ENCODE assay signal across 8 cellular contexts in the genomic region with DNA sequence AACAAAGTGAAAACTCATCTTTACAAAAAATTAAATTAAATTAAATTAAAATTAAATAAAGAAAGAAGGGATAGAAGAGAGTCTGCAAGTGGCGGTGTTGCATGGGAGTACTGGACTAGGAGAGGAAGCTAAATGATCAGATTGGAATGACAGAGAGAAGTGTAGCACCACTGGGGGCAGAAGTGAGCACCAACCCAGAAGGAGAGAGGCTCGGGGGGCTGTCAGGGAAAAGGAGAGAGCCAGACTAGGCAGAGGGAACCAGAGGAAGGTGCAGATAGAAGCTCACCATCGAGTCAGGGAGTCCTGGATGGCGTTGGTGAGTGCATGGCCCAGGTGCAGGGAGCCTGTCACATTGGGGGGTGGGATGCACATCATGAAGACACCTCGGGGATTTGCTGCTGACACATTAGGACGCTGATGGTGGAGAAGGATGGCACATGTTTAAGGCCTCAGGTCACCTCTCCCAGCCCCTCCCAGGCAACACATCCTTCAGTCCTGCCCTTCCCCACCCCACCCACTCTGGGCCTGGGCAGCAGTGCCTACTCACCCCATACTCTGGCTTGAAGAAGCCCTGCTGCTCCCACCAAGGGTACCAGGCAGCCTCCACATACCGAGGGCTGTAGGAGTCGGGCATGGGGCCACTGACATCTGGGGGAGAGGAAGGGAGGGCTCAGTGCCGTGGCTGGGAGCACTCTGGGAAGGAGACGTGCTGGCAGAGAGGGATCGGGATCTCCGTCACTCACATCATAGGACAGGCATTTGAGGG. TPM values are rescaled to one million over a fixed set of nuclear protein-coding genes. Genes with fewer than 3 reads are reported as not detected.
DNase-seq lines count a peak whose midpoint lies in the region; ATAC-seq and TF ChIP-seq lines count a peak whose summit lies in the region.

No MANE protein-coding gene starts in this region.

- CTCF ChIA-PET in SK-N-SH (lab: Yijun Ruan, JAX) = interaction anchor here (0.5 to 3.8 kb wide), 39 partner anchors 9 to 149 kb away, joined by 3 to 62 read pairs (median 4); a partner anchor contains a TSS

- no peak overlapping the region for H3K18ac ChIP-seq in neuronal stem cell (ENCODE audit: low read length)

- intact Hi-C loops in posterior vena cava (cut with DNase I) = loop anchor here (10.0 kb wide), 2 partner anchors 57 to 67 kb away; a partner anchor contains a TSS

- peak; percentile 61 for DNase-seq in activated CD4-positive, alpha-beta T cell treated with anti-CD3 and anti-CD28 coated beads for 48 hours
- no peak for DNase-seq in activated CD4-positive, alpha-beta T cell treated with anti-CD3 and anti-CD28 coated beads, Interleukin-2, amount 50 U/mL, for 4 hours
- DNase-seq in SK-N-SH (peak; percentile 86), endodermal cell (peak; percentile 91), neuronal stem cell (ENCODE audit: low spot score) (peak; percentile 55), posterior vena cava (ENCODE audit: low spot score) (no peak)

- peak overlapping the region; percentile 68 for H3K27ac Mint-ChIP-seq in endodermal cell

- no peaks in the 10 kb centered on the region for H4K20me1 ChIP-seq in SK-N-SH (ENCODE audit: insufficient read depth)

- TF ChIP-seq EP300 in Ishikawa (IDR thresholded peaks at IDR 0.05; ENCODE audit: borderline replicate concordance) (no peak), SK-N-SH (IDR thresholded peaks at IDR 0.05; ENCODE audit: borderline replicate concordance in 1 of 2, low read depth in 1 of 2, low read length in 1 of 2) (no peak)

- H3K27me3 ChIP-seq in SK-N-SH (ENCODE audit: insufficient read depth) (no peaks in the 10 kb centered on the region), endodermal cell (ENCODE audit: control insufficient read depth, insufficient read depth, low read length, poor library complexity, severe bottlenecking) (no peaks in the 10 kb centered on the region), neuronal stem cell (ENCODE audit: control insufficient read depth in 3 of 3, insufficient read depth in 3 of 3, low read depth in 1 of 3, low read length in 3 of 3) (no peaks in the 10 kb centered on the region)

- POLR2A ChIA-PET in SK-N-SH (lab: Yijun Ruan, JAX) = interaction anchor here (0.6 to 1.2 kb wide), 5 partner anchors 8 to 62 kb away, joined by 3 to 4 read pairs (median 3); a partner anchor contains a TSS

- no peaks in the 10 kb centered on the region for H3K27me3 Mint-ChIP-seq in endodermal cell (ENCODE audit: insufficient read depth)

- peaks cover 11% of the 10 kb centered on the region for H3K4me1 Mint-ChIP-seq in endodermal cell

- H2AFZ ChIP-seq in SK-N-SH (ENCODE audit: low read depth) (no peak overlapping the region), neuronal stem cell (ENCODE audit: low read length) (no peak overlapping the region)

- H2AK5ac ChIP-seq in neuronal stem cell (ENCODE audit: low read depth, low read length) = peak overlapping the region; percentile 11

- H3F3A ChIP-seq in SK-N-SH (replicated peaks; ENCODE audit: insufficient read depth) = peaks cover 13% of the 10 kb centered on the region

- H3K23ac ChIP-seq in neuronal stem cell (ENCODE audit: low read depth, low read length, poor library complexity) = no peak overlapping the region

- H3K4me1 ChIP-seq in SK-N-SH (ENCODE audit: control insufficient read depth in 1 of 2, insufficient read depth in 2 of 2, low read depth in 1 of 2, low read length in 1 of 2) (peaks cover 3 to 12% of the 10 kb centered on the region in 2 experiments; a peak in 3 of 4 replicates), endodermal cell (ENCODE audit: control insufficient read depth, insufficient read depth, low read length) (no peaks in the 10 kb centered on the region), neuronal stem cell (ENCODE audit: control insufficient read depth in 2 of 2, insufficient read depth in 1 of 2, low read depth in 1 of 2, low read length in 2 of 2) (peaks cover 2 to 5% of the 10 kb centered on the region in 2 donors)

- H3K4me2 ChIP-seq in SK-N-SH (no peak overlapping the region), neuronal stem cell (ENCODE audit: insufficient read depth, low read length, poor library complexity, severe bottlenecking) (no peak overlapping the region)

- H3K79me1 ChIP-seq in neuronal stem cell (ENCODE audit: low read depth, low read length) = no peaks in the 10 kb centered on the region

- H3K27ac ChIP-seq in SK-N-SH (ENCODE audit: low read depth in 2 of 2, low read length in 1 of 2) = no peak overlapping the region
- no peak overlapping the region for H3K27ac ChIP-seq in endodermal cell (ENCODE audit: low read depth, low read length)
- H3K27ac ChIP-seq in neuronal stem cell (replicated peaks; ENCODE audit: low read length) = no peak overlapping the region

- 65% methylated on average over 10 of the region's 12 CpGs for WGBS in SK-N-SH (ENCODE audit: low lambda C conversion rate)
- 77 to 88% methylated on average over 5 to 12 of the region's 12 CpGs for WGBS in endodermal cell (ENCODE audit: insufficient coverage in 1 of 2, insufficient read length in 1 of 2), 2 experiments
- WGBS in neuronal stem cell (ENCODE audit: extremely low coverage in 2 of 2, insufficient read length in 2 of 2, insufficient replicate concordance in 1 of 2), 2 donors = 100% methylated on average over 1 of the region's 12 CpGs; no CpG with 5 or more reads in 1 of the 2 donors

- H3K9ac ChIP-seq in SK-N-SH = no peak overlapping the region
- no peak overlapping the region for H3K9ac ChIP-seq in endodermal cell (ENCODE audit: extremely low read depth, low read length, poor library complexity, severe bottlenecking)
- no peak overlapping the region for H3K9ac ChIP-seq in neuronal stem cell (ENCODE audit: low read depth, low read length, poor library complexity)

- no peak overlapping the region for H3K14ac ChIP-seq in neuronal stem cell (ENCODE audit: low read length)

- no peaks in the 10 kb centered on the region for H3K9me2 ChIP-seq in SK-N-SH

- ATAC-seq in GM19324 (IDR thresholded peaks at IDR 0.05; ENCODE audit: low FRiP score, unreplicated experiment) = no peak

- peak; percentile 33; the same call in 1 of the 2 replicates for TF ChIP-seq RAD21 in Ishikawa (IDR thresholded peaks at IDR 0.05; ENCODE audit: low read depth)
- TF ChIP-seq RAD21 in SK-N-SH (IDR thresholded peaks at IDR 0.05; ENCODE audit: low read length) = peak; percentile 52

- no peak overlapping the region for H2BK15ac ChIP-seq in neuronal stem cell (ENCODE audit: low read length)

- no peak overlapping the region for H4K91ac ChIP-seq in neuronal stem cell (ENCODE audit: low read depth, low read length, poor library complexity)

- no peak overlapping the region for H4K8ac ChIP-seq in neuronal stem cell (ENCODE audit: low read depth, low read length)

- H2BK12ac ChIP-seq in neuronal stem cell (ENCODE audit: low read length) = no peak overlapping the region

- peaks cover 23% of the 10 kb centered on the region for H3K36me3 Mint-ChIP-seq in endodermal cell (ENCODE audit: low read depth)

- no peak overlapping the region for H2BK120ac ChIP-seq in neuronal stem cell (ENCODE audit: low read depth, low read length)

- no peak overlapping the region for H3K4ac ChIP-seq in neuronal stem cell (ENCODE audit: low read length)

- H3K36me3 ChIP-seq in SK-N-SH (replicated peaks in 1 of 2; ENCODE audit: control insufficient read depth in 1 of 2, insufficient read depth in 2 of 2, low read length in 1 of 2) (peaks cover 21 to 25% of the 10 kb centered on the region in 2 experiments), endodermal cell (ENCODE audit: control insufficient read depth, insufficient read depth, low read length) (peaks cover 44% of the 10 kb centered on the region), neuronal stem cell (replicated peaks in 1 of 2; ENCODE audit: control insufficient read depth in 2 of 2, insufficient read depth in 2 of 2, low read length in 2 of 2) (peaks cover 15 to 59% of the 10 kb centered on the region in 2 donors)

- TF ChIP-seq CTCF in SK-N-SH (IDR thresholded peaks at IDR 0.05) (peak; percentile 68), endodermal cell (conservative IDR thresholded peaks at IDR 0.05) (peak; percentile 81)

- H3K4me3 ChIP-seq in SK-N-SH (ENCODE audit: low read depth in 2 of 2, low read length in 1 of 2) = no peak overlapping the region
- no peak overlapping the region for H3K4me3 ChIP-seq in endodermal cell (ENCODE audit: low read length)
- H3K4me3 ChIP-seq in neuronal stem cell (ENCODE audit: low read length in 2 of 2) = peak overlapping the region in 1 of 2 donors; percentile 5

- H3K9me3 ChIP-seq in SK-N-SH = no peaks in the 10 kb centered on the region
- H3K9me3 ChIP-seq in endodermal cell (ENCODE audit: control insufficient read depth, low read length) = no peaks in the 10 kb centered on the region
- no peaks in the 10 kb centered on the region for H3K9me3 ChIP-seq in neuronal stem cell (replicated peaks in 1 of 2; ENCODE audit: control insufficient read depth in 2 of 2, insufficient read depth in 1 of 2, low read depth in 1 of 2, low read length in 2 of 2)

- no peak overlapping the region for H3K4me3 Mint-ChIP-seq in endodermal cell

- peaks cover 42% of the 10 kb centered on the region for H3K79me2 ChIP-seq in SK-N-SH (ENCODE audit: insufficient read depth)

- no peak overlapping the region for H2BK5ac ChIP-seq in neuronal stem cell (ENCODE audit: low read length)

- H3K9me3 Mint-ChIP-seq in endodermal cell = no peaks in the 10 kb centered on the region

RNA-seq across cellular contexts. Expression of a gene that starts 4.0 kb away (rescaled TPM):
- polyA plus RNA-seq in SK-N-SH (2012; rRNA removed) = 22.2 and 35.1 TPM in 2 replicates
- 13.7 and 19.2 TPM in 2 replicates for polyA plus RNA-seq in SK-N-SH (2012; cell fraction: cytosol; rRNA removed)
- polyA plus RNA-seq in SK-N-SH (2012; cell fraction: nucleus; rRNA removed) = 98.2 and 118 TPM in 2 replicates
- total RNA-seq in endodermal cell = 10 to 100 TPM; 81.4 to 83.1 TPM
- polyA plus RNA-seq in endodermal cell (2013, experiment 1 of 2) = 76.2 TPM
- 67.5 TPM for polyA plus RNA-seq in endodermal cell (2013, experiment 2 of 2)
- polyA plus RNA-seq in neuronal stem cell (2013, experiment 1 of 2) = 31.2 TPM
- 31.5 TPM for polyA plus RNA-seq in neuronal stem cell (2013, experiment 2 of 2)
- 10 to 100 TPM; 49.0 to 60.8 TPM for total RNA-seq in posterior vena cava

RNA-seq across cellular contexts. Expression of a gene that starts 14.4 kb away (rescaled TPM):
- 0.45 and 0.56 TPM in 2 replicates for polyA plus RNA-seq in SK-N-SH (2012; rRNA removed)
- 0.33 and 0.71 TPM in 2 replicates for polyA plus RNA-seq in SK-N-SH (2012; cell fraction: cytosol; rRNA removed)
- 3.3 and 3.5 TPM in 2 replicates for polyA plus RNA-seq in SK-N-SH (2012; cell fraction: nucleus; rRNA removed)
- under 1 TPM; 0.64 to 0.95 TPM for total RNA-seq in endodermal cell
- 1.2 TPM for polyA plus RNA-seq in endodermal cell (2013, experiment 1 of 2)
- 0.70 TPM for polyA plus RNA-seq in endodermal cell (2013, experiment 2 of 2)
- polyA plus RNA-seq in neuronal stem cell (2013, experiment 1 of 2) = 0.67 TPM
- polyA plus RNA-seq in neuronal stem cell (2013, experiment 2 of 2) = 0.87 TPM
- under 1 TPM; 0.37 to 0.48 TPM for total RNA-seq in posterior vena cava

RNA-seq across cellular contexts. Expression of a gene that starts 15.3 kb away (rescaled TPM):
- 47.8 and 79.1 TPM in 2 replicates for polyA plus RNA-seq in SK-N-SH (2012; rRNA removed)
- 55.5 and 67.6 TPM in 2 replicates for polyA plus RNA-seq in SK-N-SH (2012; cell fraction: cytosol; rRNA removed)
- polyA plus RNA-seq in SK-N-SH (2012; cell fraction: nucleus; rRNA removed) = 18.5 and 22.9 TPM in 2 replicates
- total RNA-seq in endodermal cell (100 to 1,000 TPM; 106 to 119 TPM), posterior vena cava (10 to 100 TPM; 38.7 to 39.7 TPM)
- polyA plus RNA-seq in endodermal cell (2013, experiment 1 of 2) = 131 TPM
- 120 TPM for polyA plus RNA-seq in endodermal cell (2013, experiment 2 of 2)
- 235 TPM for polyA plus RNA-seq in neuronal stem cell (2013, experiment 1 of 2)
- 233 TPM for polyA plus RNA-seq in neuronal stem cell (2013, experiment 2 of 2)

RNA-seq across cellular contexts. Expression of a gene that starts 23.6 kb away (rescaled TPM):
- polyA plus RNA-seq in SK-N-SH (2012; rRNA removed) = 0.69 and 0.83 TPM in 2 replicates
- polyA plus RNA-seq in SK-N-SH (2012; cell fraction: cytosol; rRNA removed) = 0.79 and 0.85 TPM in 2 replicates
- 0.39 and 0.54 TPM in 2 replicates for polyA plus RNA-seq in SK-N-SH (2012; cell fraction: nucleus; rRNA removed)
- total RNA-seq in endodermal cell (1 to 10 TPM; 1.2 to 1.5 TPM), posterior vena cava (1 to 10 TPM; 1.4 to 1.7 TPM)
- 1.1 TPM for polyA plus RNA-seq in endodermal cell (2013, experiment 1 of 2)
- polyA plus RNA-seq in endodermal cell (2013, experiment 2 of 2) = 1.4 TPM
- 1.2 TPM for polyA plus RNA-seq in neuronal stem cell (2013, experiment 1 of 2)
- polyA plus RNA-seq in neuronal stem cell (2013, experiment 2 of 2) = 1.1 TPM

RNA-seq across cellular contexts. Expression of a gene that starts 23.8 kb away (rescaled TPM):
- polyA plus RNA-seq in SK-N-SH (2012; rRNA removed) = 71.1 and 119 TPM in 2 replicates
- 53.6 and 67.5 TPM in 2 replicates for polyA plus RNA-seq in SK-N-SH (2012; cell fraction: cytosol; rRNA removed)
- polyA plus RNA-seq in SK-N-SH (2012; cell fraction: nucleus; rRNA removed) = 83.3 and 95.8 TPM in 2 replicates
- total RNA-seq in endodermal cell (10 to 100 TPM; 53.1 to 62.6 TPM), posterior vena cava (100 to 1,000 TPM; 157 to 187 TPM)
- 50.5 TPM for polyA plus RNA-seq in endodermal cell (2013, experiment 1 of 2)
- 49.6 TPM for polyA plus RNA-seq in endodermal cell (2013, experiment 2 of 2)
- polyA plus RNA-seq in neuronal stem cell (2013, experiment 1 of 2) = 70.8 TPM
- polyA plus RNA-seq in neuronal stem cell (2013, experiment 2 of 2) = 71.3 TPM

Comparison
In these comparisons a context has a peak if more than half of its experiments do, and no peak if none do; other contexts are left out.
1. DNase-seq: peak in activated CD4-positive, alpha-beta T cell treated with anti-CD3 and anti-CD28 coated beads for 48 hours (single experiment), SK-N-SH (single experiment), endodermal cell (single experiment) and neuronal stem cell (single experiment); none in activated CD4-positive, alpha-beta T cell treated with anti-CD3 and anti-CD28 coated beads, Interleukin-2, amount 50 U/mL, for 4 hours (0 of 2) and posterior vena cava (single experiment).